19 cellular contexts compared by ENCODE assay signal in the genomic region with DNA sequence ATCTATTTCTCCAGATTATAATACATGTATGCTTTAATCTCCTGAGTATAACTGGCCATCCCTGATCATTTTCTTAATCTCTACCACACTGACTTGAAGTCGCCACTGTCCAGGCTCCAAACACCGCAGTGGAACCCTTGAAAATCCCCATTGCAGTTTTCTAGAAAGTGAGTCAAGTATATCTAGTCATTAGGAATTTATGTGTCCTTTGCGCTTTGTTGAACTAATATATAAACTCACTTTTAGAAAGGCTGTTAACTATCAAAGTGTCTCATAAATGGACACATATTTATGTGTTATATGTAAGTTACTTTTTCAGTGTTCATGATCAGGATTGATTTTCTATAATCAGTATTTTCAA.
DNase-seq lines count a peak whose midpoint lies in the region; ATAC-seq, FAIRE-seq and TF ChIP-seq lines count a peak whose summit lies in the region.
"Had no signal": no experiment of that assay in that cellular context is flagged by ENCODE, and none has a peak within 500 bp of the region (broad histone marks: within the 10 kb centered on the region; RNA-seq: fewer than 3 reads in every experiment).

No MANE protein-coding gene starts in this region.

- ATAC-seq in heart right ventricle (no peak), Right ventricle myocardium superior (ENCODE audit: poor library complexity) (no peak)
- ATAC-seq in activated CD8-positive, alpha-beta memory T cell treated with anti-CD3 and anti-CD28 coated beads, Interleukin-2, amount 10 ng/mL, durations not matched to agents 7 days and 5 days, result no peak
- ATAC-seq: HCT116 had no signal

- H3K4me1 Mint-ChIP-seq in activated CD8-positive, alpha-beta memory T cell treated with anti-CD3 and anti-CD28 coated beads, Interleukin-2, amount 10 ng/mL, durations not matched to agents 7 days and 5 days, result no peaks in the 10 kb centered on the region

- no peaks in the 10 kb centered on the region for H3K36me3 Mint-ChIP-seq in activated CD8-positive, alpha-beta memory T cell treated with anti-CD3 and anti-CD28 coated beads, Interleukin-2, amount 10 ng/mL, durations not matched to agents 7 days and 5 days

- no peaks in the 10 kb centered on the region for H4K20me1 ChIP-seq in KMS-11 (ENCODE audit: insufficient read depth)

- H3K27ac Mint-ChIP-seq in activated CD8-positive, alpha-beta memory T cell treated with anti-CD3 and anti-CD28 coated beads, Interleukin-2, amount 10 ng/mL, durations not matched to agents 7 days and 5 days, result no peak overlapping the region

- TF ChIP-seq CTCF in heart right ventricle (IDR thresholded peaks at IDR 0.05) (no peak), KMS-11 (conservative IDR thresholded peaks at IDR 0.05; ENCODE audit: low read depth, low read length) (no peak)

- H3K4me2 ChIP-seq in KMS-11, result 0 out of 2 replicates have a peak overlapping the region, but pooled peaks have one; percentile 49

- no peaks in the 10 kb centered on the region for H3K27me3 ChIP-seq in heart right ventricle
- H3K27me3 ChIP-seq in KMS-11 (ENCODE audit: insufficient read depth, low read depth), result no peaks in the 10 kb centered on the region

- H3K36me3 ChIP-seq in heart right ventricle, result no peaks in the 10 kb centered on the region
- no peaks in the 10 kb centered on the region for H3K36me3 ChIP-seq in KMS-11 (ENCODE audit: insufficient read depth)

- no peak overlapping the region for H3K4me3 Mint-ChIP-seq in activated CD8-positive, alpha-beta memory T cell treated with anti-CD3 and anti-CD28 coated beads, Interleukin-2, amount 10 ng/mL, durations not matched to agents 7 days and 5 days

- H3K79me2 ChIP-seq in KMS-11 (ENCODE audit: insufficient read depth, low read depth), result no peaks in the 10 kb centered on the region

- DNase-seq in heart right ventricle (no peak), Right ventricle myocardium superior (no peak), GM19238 (ENCODE audit: insufficient read length, low spot score) (no peak)
- no peak for DNase-seq in activated CD8-positive, alpha-beta memory T cell treated with anti-CD3 and anti-CD28 coated beads, Interleukin-2, amount 10 ng/mL, durations not matched to agents 7 days and 5 days
- no peak for DNase-seq in effector CD8-positive, alpha-beta T cell (lab: John Stamatoyannopoulos, UW)
- DNase-seq: 8988T, GM23248, IMR-90, NCI-H1417, NCI-H1694 treated with DMSO at 0.1 percent for 48 hours, NCI-H2081 treated with DMSO at 0.1 percent for 48 hours, NCI-H446, NCI-H526, SHP77 had no signal

- peaks cover 0 to under 1% (median 0%) of the 10 kb centered on the region in 11 donors for H3K9me3 ChIP-seq in heart right ventricle

- H3K4me3 ChIP-seq in heart right ventricle (peak overlapping the region in 9 of 10 donors; percentile 17 to 52 (median 43)), KMS-11 (IDR thresholded peaks at IDR 0.05; ENCODE audit: insufficient read depth, low read depth, low read length) (no peak overlapping the region)
- H3K4me3 ChIP-seq: GM23248 had no signal

- no peak overlapping the region for H2AFZ ChIP-seq in KMS-11 (ENCODE audit: low read depth)
- H2AFZ ChIP-seq: GM23248 had no signal

- CTCF ChIA-PET in activated CD8-positive, alpha-beta memory T cell treated with anti-CD3 and anti-CD28 coated beads, Interleukin-2, amount 10 ng/mL, durations not matched to agents 7 days and 5 days (lab: Charles Lee), result no interaction called here

- H3K27me3 Mint-ChIP-seq in activated CD8-positive, alpha-beta memory T cell treated with anti-CD3 and anti-CD28 coated beads, Interleukin-2, amount 10 ng/mL, durations not matched to agents 7 days and 5 days, result no peaks in the 10 kb centered on the region

- H3K27ac ChIP-seq in heart right ventricle (peak overlapping the region; percentile 13 to 86 (median 76)), KMS-11 (no peak overlapping the region)
- H3K27ac ChIP-seq: C4-2B, GM23248 had no signal

- H3K9ac ChIP-seq in KMS-11, result no peak overlapping the region
- H3K9ac ChIP-seq: GM23248 had no signal

- FAIRE-seq in islet of Langerhans (lab: Jason Lieb, UNC), result peak; percentile 36
- FAIRE-seq: HTR-8/SVneo had no signal

- H3K9me3 Mint-ChIP-seq in activated CD8-positive, alpha-beta memory T cell treated with anti-CD3 and anti-CD28 coated beads, Interleukin-2, amount 10 ng/mL, durations not matched to agents 7 days and 5 days (ENCODE audit: low read depth), result no peaks in the 10 kb centered on the region

- intact Hi-C loops in heart right ventricle (cut with DNase I) (loop anchor here (2.0 to 10.0 kb wide), 5 partner anchors 69 to 121 kb away; no protein-coding TSS in a partner anchor), Right ventricle myocardium superior (cut with DNase I) (loop anchor here (2.0 kb wide), 1 partner anchor 117 kb away; no protein-coding TSS in a partner anchor)

- 77 to 89% methylated on average over 3 of the region's 3 CpGs for WGBS in heart right ventricle, 2 donors

- H3K4me1 ChIP-seq in heart right ventricle (peaks cover 0 to 21% (median 0%) of the 10 kb centered on the region in 9 donors), KMS-11 (ENCODE audit: low read depth, poor library complexity, severe bottlenecking) (peaks cover 33% of the 10 kb centered on the region)
